Comparison of ENCODE assay signal across 34 cellular contexts in genomic region chr7:46658281-46658680, GRCh38.
"Had no signal": no experiment of that assay in that cellular context is flagged by ENCODE, and none has a peak within 500 bp of the region (broad histone marks: within the 10 kb centered on the region; RNA-seq: fewer than 3 reads in every experiment).

No MANE protein-coding gene starts in this region.

- H3K27me3 ChIP-seq: body of pancreas, cardiac muscle cell, dorsolateral prefrontal cortex, heart right ventricle, pancreas, stomach, suprapubic skin, tibial artery had no signal

- DNase-seq: activated CD4-positive, alpha-beta memory T cell treated with anti-CD3 and anti-CD28 coated beads for 36 hours; activated CD4-positive, alpha-beta T cell treated with anti-CD3 and anti-CD28 coated beads, Interleukin-2, amount 10 ng/mL, durations not matched to agents 24 days and 14 days; activated CD4-positive, CD25-positive, alpha-beta regulatory T cell treated with anti-CD3 and anti-CD28 coated beads, Interleukin-2, amount 50 U/mL, for 72 hours; activated CD8-positive, alpha-beta memory T cell treated with anti-CD3 and anti-CD28 coated beads, Interleukin-2, amount 50 U/mL, for 4 hours; activated effector memory CD4-positive, alpha-beta T cell treated with anti-CD3 and anti-CD28 coated beads, Interleukin-2, amount 50 U/mL, for 16 hours; activated naive CD4-positive, alpha-beta T cell treated with anti-CD3 and anti-CD28 coated beads, Interleukin-2, amount 10 ng/mL, durations not matched to agents 7 days and 5 days; activated naive CD8-positive, alpha-beta T cell treated with anti-CD3 and anti-CD28 coated beads, Interleukin-2, amount 10 ng/mL, durations not matched to agents 7 days and 5 days; activated T-cell treated with anti-CD3 and anti-CD28 coated beads, Interleukin-2, amount 50 U/mL, for 1 hour; amniotic stem cell; body of pancreas; cerebellar nuclear complex; dorsolateral prefrontal cortex; effector memory CD8-positive, alpha-beta T cell; foreskin fibroblast; heart right ventricle; left ventricle myocardium superior; midbrain; naive thymus-derived CD8-positive, alpha-beta T cell; nucleus accumbens; pancreas; stimulated activated CD4-positive, alpha-beta T cell treated with anti-CD3 and anti-CD28 coated beads, Interleukin-1b, Interleukin-23, amount 100 ng/mL, for 48 hours; stimulated activated CD4-positive, alpha-beta T cell treated with anti-CD3 and anti-CD28 coated beads, Interleukin-4, amount 100 ng/mL, for 4 hours; stimulated activated CD8-positive, alpha-beta memory T cell treated with anti-CD3 and anti-CD28 coated beads, Interleukin-4, amount 100 ng/mL, for 48 hours; stomach; T-helper 9 cell; tibial artery; WERI-Rb-1 had no signal

- H3K4me2 ChIP-seq: smooth muscle cell had no signal

- H3K9me3 ChIP-seq: body of pancreas, heart right ventricle, pancreas, prostate gland, suprapubic skin, tibial artery had no signal

- H3K4me3 ChIP-seq: body of pancreas, cardiac muscle cell, coronary artery, dorsolateral prefrontal cortex, heart right ventricle, pancreas, prostate gland, smooth muscle cell, stomach, suprapubic skin, tibial artery had no signal

- H3K27ac ChIP-seq: body of pancreas, cardiac muscle cell, coronary artery, dorsolateral prefrontal cortex, heart right ventricle, pancreas, prostate gland, stomach, suprapubic skin, tibial artery, WERI-Rb-1 had no signal

- ATAC-seq: body of pancreas; effector memory CD8-positive, alpha-beta T cell; esophagus mucosa; heart right ventricle; left ventricle myocardium superior; naive thymus-derived CD8-positive, alpha-beta T cell; pancreas; stimulated activated memory B cell treated with anti-CD40 and anti-IgM and Interleukin-4, amounts not matched to agents 10 μg/mL and 1 μg/mL and 100 μg/mL, for 72 hours had no signal

- H3K36me3 ChIP-seq: cardiac muscle cell, heart right ventricle, pancreas, prostate gland, stomach, suprapubic skin, tibial artery, WERI-Rb-1 had no signal

- H3K4me1 ChIP-seq: body of pancreas, heart right ventricle, pancreas, prostate gland, stomach had no signal
